In genomic region chr1:1135339-1136111, GRCh38 we compare ENCODE assay signal across 1 cellular context.
TF ChIP-seq lines count a peak whose summit lies in the region.

No MANE protein-coding gene starts in this region.

TF ChIP-seq in K562, 482 proteins besides CTCF, POLR2A, EP300 and RAD21 (continued from another document and continues in another):
- TF ChIP-seq, protein P1, sequence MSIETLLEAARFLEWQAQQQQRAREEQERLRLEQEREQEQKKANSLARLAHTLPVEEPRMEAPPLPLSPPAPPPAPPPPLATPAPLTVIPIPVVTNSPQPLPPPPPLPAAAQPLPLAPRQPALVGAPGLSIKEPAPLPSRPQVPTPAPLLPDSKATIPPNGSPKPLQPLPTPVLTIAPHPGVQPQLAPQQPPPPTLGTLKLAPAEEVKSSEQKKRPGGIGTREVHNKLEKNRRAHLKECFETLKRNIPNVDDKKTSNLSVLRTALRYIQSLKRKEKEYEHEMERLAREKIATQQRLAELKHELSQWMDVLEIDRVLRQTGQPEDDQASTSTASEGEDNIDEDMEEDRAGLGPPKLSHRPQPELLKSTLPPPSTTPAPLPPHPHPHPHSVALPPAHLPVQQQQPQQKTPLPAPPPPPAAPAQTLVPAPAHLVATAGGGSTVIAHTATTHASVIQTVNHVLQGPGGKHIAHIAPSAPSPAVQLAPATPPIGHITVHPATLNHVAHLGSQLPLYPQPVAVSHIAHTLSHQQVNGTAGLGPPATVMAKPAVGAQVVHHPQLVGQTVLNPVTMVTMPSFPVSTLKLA (conservative IDR thresholded peaks at IDR 0.05), result no peak
- TF ChIP-seq CBFA2T3 (IDR thresholded peaks at IDR 0.05), result no peak
- TF ChIP-seq RNF2 (IDR thresholded peaks at IDR 0.05), result no peak
- no peak for TF ChIP-seq ZBTB1 (CRISPR knock-in tag; IDR thresholded peaks at IDR 0.05; ENCODE audit: borderline replicate concordance, low read depth)
- TF ChIP-seq, protein P2, sequence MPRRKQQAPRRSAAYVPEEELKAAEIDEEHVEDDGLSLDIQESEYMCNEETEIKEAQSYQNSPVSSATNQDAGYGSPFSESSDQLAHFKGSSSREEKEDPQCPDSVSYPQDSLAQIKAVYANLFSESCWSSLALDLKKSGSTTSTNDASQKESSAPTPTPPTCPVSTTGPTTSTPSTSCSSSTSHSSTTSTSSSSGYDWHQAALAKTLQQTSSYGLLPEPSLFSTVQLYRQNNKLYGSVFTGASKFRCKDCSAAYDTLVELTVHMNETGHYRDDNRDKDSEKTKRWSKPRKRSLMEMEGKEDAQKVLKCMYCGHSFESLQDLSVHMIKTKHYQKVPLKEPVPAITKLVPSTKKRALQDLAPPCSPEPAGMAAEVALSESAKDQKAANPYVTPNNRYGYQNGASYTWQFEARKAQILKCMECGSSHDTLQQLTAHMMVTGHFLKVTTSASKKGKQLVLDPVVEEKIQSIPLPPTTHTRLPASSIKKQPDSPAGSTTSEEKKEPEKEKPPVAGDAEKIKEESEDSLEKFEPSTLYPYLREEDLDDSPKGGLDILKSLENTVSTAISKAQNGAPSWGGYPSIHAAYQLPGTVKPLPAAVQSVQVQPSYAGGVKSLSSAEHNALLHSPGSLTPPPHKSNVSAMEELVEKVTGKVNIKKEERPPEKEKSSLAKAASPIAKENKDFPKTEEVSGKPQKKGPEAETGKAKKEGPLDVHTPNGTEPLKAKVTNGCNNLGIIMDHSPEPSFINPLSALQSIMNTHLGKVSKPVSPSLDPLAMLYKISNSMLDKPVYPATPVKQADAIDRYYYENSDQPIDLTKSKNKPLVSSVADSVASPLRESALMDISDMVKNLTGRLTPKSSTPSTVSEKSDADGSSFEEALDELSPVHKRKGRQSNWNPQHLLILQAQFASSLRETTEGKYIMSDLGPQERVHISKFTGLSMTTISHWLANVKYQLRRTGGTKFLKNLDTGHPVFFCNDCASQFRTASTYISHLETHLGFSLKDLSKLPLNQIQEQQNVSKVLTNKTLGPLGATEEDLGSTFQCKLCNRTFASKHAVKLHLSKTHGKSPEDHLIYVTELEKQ (CRISPR knock-in tag; IDR thresholded peaks at IDR 0.05), result 0 out of 2 replicates have a peak, but pooled peaks have one; percentile 41
- 0 out of 2 replicates have a peak, but pooled peaks have one; percentile 31 for TF ChIP-seq ZFX (CRISPR knock-in tag; IDR thresholded peaks at IDR 0.05)
- TF ChIP-seq BMI1 (IDR thresholded peaks at IDR 0.05; ENCODE audit: low read length), result peak; percentile 86
- no peak for TF ChIP-seq ELF1 (tag; IDR thresholded peaks at IDR 0.05)
- TF ChIP-seq ZNF239 (CRISPR knock-in tag; IDR thresholded peaks at IDR 0.05), result no peak
- TF ChIP-seq ZBTB11 (CRISPR knock-in tag; IDR thresholded peaks at IDR 0.05), result no peak
- TF ChIP-seq PHB2 (IDR thresholded peaks at IDR 0.05; ENCODE audit: low read depth), result no peak
- TF ChIP-seq OTX1 (CRISPR knock-in tag; IDR thresholded peaks at IDR 0.05), result no peak
- no peak for TF ChIP-seq TBL1XR1 (IDR thresholded peaks at IDR 0.05; ENCODE audit: low read length in 2 of 2)
- TF ChIP-seq PHF8 (IDR thresholded peaks at IDR 0.05; ENCODE audit: borderline replicate concordance, low read length), result 0 out of 2 replicates have a peak, but pooled peaks have one; percentile 16
- TF ChIP-seq ATF4 (CRISPR knock-in tag; IDR thresholded peaks at IDR 0.05), result no peak
- no peak for TF ChIP-seq CEBPB (tag; IDR thresholded peaks at IDR 0.05)
- TF ChIP-seq SLC30A9 (CRISPR knock-in tag; IDR thresholded peaks at IDR 0.05), result no peak
- TF ChIP-seq, protein P3, sequence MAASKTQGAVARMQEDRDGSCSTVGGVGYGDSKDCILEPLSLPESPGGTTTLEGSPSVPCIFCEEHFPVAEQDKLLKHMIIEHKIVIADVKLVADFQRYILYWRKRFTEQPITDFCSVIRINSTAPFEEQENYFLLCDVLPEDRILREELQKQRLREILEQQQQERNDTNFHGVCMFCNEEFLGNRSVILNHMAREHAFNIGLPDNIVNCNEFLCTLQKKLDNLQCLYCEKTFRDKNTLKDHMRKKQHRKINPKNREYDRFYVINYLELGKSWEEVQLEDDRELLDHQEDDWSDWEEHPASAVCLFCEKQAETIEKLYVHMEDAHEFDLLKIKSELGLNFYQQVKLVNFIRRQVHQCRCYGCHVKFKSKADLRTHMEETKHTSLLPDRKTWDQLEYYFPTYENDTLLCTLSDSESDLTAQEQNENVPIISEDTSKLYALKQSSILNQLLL (CRISPR knock-in tag; IDR thresholded peaks at IDR 0.05; ENCODE audit: borderline replicate concordance), result no peak
- no peak for TF ChIP-seq ZNF764 (CRISPR knock-in tag; IDR thresholded peaks at IDR 0.05; ENCODE audit: low read depth)
- no peak for TF ChIP-seq HDAC2 (IDR thresholded peaks at IDR 0.05)
- TF ChIP-seq, protein P4, sequence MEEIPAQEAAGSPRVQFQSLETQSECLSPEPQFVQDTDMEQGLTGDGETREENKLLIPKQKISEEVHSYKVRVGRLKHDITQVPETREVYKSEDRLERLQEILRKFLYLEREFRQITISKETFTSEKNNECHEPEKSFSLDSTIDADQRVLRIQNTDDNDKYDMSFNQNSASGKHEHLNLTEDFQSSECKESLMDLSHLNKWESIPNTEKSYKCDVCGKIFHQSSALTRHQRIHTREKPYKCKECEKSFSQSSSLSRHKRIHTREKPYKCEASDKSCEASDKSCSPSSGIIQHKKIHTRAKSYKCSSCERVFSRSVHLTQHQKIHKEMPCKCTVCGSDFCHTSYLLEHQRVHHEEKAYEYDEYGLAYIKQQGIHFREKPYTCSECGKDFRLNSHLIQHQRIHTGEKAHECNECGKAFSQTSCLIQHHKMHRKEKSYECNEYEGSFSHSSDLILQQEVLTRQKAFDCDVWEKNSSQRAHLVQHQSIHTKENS (CRISPR knock-in tag; IDR thresholded peaks at IDR 0.05), result no peak
- TF ChIP-seq, protein P5, sequence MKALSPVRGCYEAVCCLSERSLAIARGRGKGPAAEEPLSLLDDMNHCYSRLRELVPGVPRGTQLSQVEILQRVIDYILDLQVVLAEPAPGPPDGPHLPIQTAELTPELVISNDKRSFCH (CRISPR knock-in tag; IDR thresholded peaks at IDR 0.05), result no peak
- TF ChIP-seq, protein P5 (tag; IDR thresholded peaks at IDR 0.05), result peak; percentile 87
- TF ChIP-seq FOXJ3 (CRISPR knock-in tag; IDR thresholded peaks at IDR 0.05), result no peak
- TF ChIP-seq, protein P6, sequence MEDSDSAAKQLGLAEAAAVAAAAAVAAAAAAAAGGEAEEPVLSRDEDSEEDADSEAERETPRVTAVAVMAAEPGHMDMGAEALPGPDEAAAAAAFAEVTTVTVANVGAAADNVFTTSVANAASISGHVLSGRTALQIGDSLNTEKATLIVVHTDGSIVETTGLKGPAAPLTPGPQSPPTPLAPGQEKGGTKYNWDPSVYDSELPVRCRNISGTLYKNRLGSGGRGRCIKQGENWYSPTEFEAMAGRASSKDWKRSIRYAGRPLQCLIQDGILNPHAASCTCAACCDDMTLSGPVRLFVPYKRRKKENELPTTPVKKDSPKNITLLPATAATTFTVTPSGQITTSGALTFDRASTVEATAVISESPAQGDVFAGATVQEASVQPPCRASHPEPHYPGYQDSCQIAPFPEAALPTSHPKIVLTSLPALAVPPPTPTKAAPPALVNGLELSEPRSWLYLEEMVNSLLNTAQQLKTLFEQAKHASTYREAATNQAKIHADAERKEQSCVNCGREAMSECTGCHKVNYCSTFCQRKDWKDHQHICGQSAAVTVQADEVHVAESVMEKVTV (CRISPR knock-in tag; IDR thresholded peaks at IDR 0.05), result no peak
- TF ChIP-seq ZNF589 (CRISPR knock-in tag; IDR thresholded peaks at IDR 0.05; ENCODE audit: low read depth), result no peak
- TF ChIP-seq WHSC1 (IDR thresholded peaks at IDR 0.05; ENCODE audit: low read length), result no peak
- TF ChIP-seq PML (IDR thresholded peaks at IDR 0.05; ENCODE audit: low read length), result no peak
- peak; percentile 93 for TF ChIP-seq PRDM10 (IDR thresholded peaks at IDR 0.05; ENCODE audit: partially characterized antibody)
- no peak for TF ChIP-seq ZC3H8 (IDR thresholded peaks at IDR 0.05)
- TF ChIP-seq, protein P7, sequence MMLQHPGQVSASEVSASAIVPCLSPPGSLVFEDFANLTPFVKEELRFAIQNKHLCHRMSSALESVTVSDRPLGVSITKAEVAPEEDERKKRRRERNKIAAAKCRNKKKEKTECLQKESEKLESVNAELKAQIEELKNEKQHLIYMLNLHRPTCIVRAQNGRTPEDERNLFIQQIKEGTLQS (IDR thresholded peaks at IDR 0.05), result no peak
- TF ChIP-seq, protein P7 (CRISPR knock-in tag; conservative IDR thresholded peaks at IDR 0.05), result no peak
- no peak for TF ChIP-seq ZBTB8A (IDR thresholded peaks at IDR 0.05; ENCODE audit: partially characterized antibody)
- TF ChIP-seq MAFK (IDR thresholded peaks at IDR 0.05; ENCODE audit: low read length), result no peak
- no peak for TF ChIP-seq ZC3H4 (CRISPR knock-in tag; IDR thresholded peaks at IDR 0.05; ENCODE audit: borderline replicate concordance)
- no peak for TF ChIP-seq MCM3 (IDR thresholded peaks at IDR 0.05)
- no peak for TF ChIP-seq FOS (IDR thresholded peaks at IDR 0.05; ENCODE audit: extremely low read depth, insufficient read length)
- TF ChIP-seq SMAD4 (CRISPR knock-in tag; conservative IDR thresholded peaks at IDR 0.05), result no peak; the same call in 1 of the 2 replicates
- no peak for TF ChIP-seq MAFF (IDR thresholded peaks at IDR 0.05; ENCODE audit: low read length)
- no peak for TF ChIP-seq RBM15 (IDR thresholded peaks at IDR 0.05; ENCODE audit: insufficient read depth, low read length)
- TF ChIP-seq, protein P8, sequence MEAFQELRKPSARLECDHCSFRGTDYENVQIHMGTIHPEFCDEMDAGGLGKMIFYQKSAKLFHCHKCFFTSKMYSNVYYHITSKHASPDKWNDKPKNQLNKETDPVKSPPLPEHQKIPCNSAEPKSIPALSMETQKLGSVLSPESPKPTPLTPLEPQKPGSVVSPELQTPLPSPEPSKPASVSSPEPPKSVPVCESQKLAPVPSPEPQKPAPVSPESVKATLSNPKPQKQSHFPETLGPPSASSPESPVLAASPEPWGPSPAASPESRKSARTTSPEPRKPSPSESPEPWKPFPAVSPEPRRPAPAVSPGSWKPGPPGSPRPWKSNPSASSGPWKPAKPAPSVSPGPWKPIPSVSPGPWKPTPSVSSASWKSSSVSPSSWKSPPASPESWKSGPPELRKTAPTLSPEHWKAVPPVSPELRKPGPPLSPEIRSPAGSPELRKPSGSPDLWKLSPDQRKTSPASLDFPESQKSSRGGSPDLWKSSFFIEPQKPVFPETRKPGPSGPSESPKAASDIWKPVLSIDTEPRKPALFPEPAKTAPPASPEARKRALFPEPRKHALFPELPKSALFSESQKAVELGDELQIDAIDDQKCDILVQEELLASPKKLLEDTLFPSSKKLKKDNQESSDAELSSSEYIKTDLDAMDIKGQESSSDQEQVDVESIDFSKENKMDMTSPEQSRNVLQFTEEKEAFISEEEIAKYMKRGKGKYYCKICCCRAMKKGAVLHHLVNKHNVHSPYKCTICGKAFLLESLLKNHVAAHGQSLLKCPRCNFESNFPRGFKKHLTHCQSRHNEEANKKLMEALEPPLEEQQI (IDR thresholded peaks at IDR 0.05), result no peak
